Comparison of ENCODE assay signal across 16 cellular contexts in genomic region chr19:4904481-4904880, GRCh38. TPM values are rescaled to one million over a fixed set of nuclear protein-coding genes. Genes with fewer than 3 reads are reported as not detected.
DNase-seq lines count a peak whose midpoint lies in the region; ATAC-seq and TF ChIP-seq lines count a peak whose summit lies in the region.
"Had no signal": no experiment of that assay in that cellular context is flagged by ENCODE, and none has a peak within 500 bp of the region (broad histone marks: within the 10 kb centered on the region; RNA-seq: fewer than 3 reads in every experiment).

No MANE protein-coding gene starts in this region.

- no peaks in the 10 kb centered on the region for H3K27me3 ChIP-seq in right lobe of liver

- no peaks in the 10 kb centered on the region for H3K36me3 ChIP-seq in right lobe of liver
- H3K36me3 ChIP-seq: HAP-1 had no signal

- intact Hi-C loops in left colon (cut with DNase I, micrococcal nuclease) (no loop called here), right lobe of liver (cut with DNase I) (no loop called here)

- H3K4me3 Mint-ChIP-seq in activated T-cell treated with anti-CD3 and anti-CD28 coated beads, Interleukin-2, amount 50 U/mL, for 24 hours, result no peak overlapping the region
- H3K4me3 Mint-ChIP-seq: B cell had no signal

- peak; percentile 88 for ATAC-seq in left colon
- peak; percentile 40 to 94 (median 72) for ATAC-seq in right lobe of liver

- H3K9me3 ChIP-seq in right lobe of liver, result no peaks in the 10 kb centered on the region
- H3K9me3 ChIP-seq: Caco-2, HAP-1 had no signal

- H3K4me1 ChIP-seq in right lobe of liver, result peaks cover 0 to 4% (median 0%) of the 10 kb centered on the region in 4 donors

- no peaks in the 10 kb centered on the region for H3K36me3 Mint-ChIP-seq in activated T-cell treated with anti-CD3 and anti-CD28 coated beads, Interleukin-2, amount 50 U/mL, for 24 hours (ENCODE audit: low read depth)

- peaks cover 17% of the 10 kb centered on the region for H3K4me1 Mint-ChIP-seq in activated T-cell treated with anti-CD3 and anti-CD28 coated beads, Interleukin-2, amount 50 U/mL, for 24 hours (ENCODE audit: low read depth)

- WGBS in right lobe of liver (ENCODE audit: insufficient coverage, low coverage, low lambda C conversion rate, missing lambda C conversion rate), result 24% methylated on average over 3 of the region's 3 CpGs

- TF ChIP-seq POLR2A in right lobe of liver (IDR thresholded peaks at IDR 0.05), result no peak

- no peak for TF ChIP-seq CTCF in right lobe of liver (IDR thresholded peaks at IDR 0.05)
- no peak for TF ChIP-seq CTCF in foreskin fibroblast (IDR thresholded peaks at IDR 0.05; ENCODE audit: low read depth, low read length)

- no peaks in the 10 kb centered on the region for H3K27me3 Mint-ChIP-seq in activated T-cell treated with anti-CD3 and anti-CD28 coated beads, Interleukin-2, amount 50 U/mL, for 24 hours
- H3K27me3 Mint-ChIP-seq: B cell; CD4-positive, CD25-positive, alpha-beta regulatory T cell had no signal

- no peaks in the 10 kb centered on the region for H3K9me3 Mint-ChIP-seq in activated T-cell treated with anti-CD3 and anti-CD28 coated beads, Interleukin-2, amount 50 U/mL, for 24 hours
- H3K9me3 Mint-ChIP-seq: CD4-positive, CD25-positive, alpha-beta regulatory T cell had no signal

- no peak overlapping the region for H3K27ac ChIP-seq in right lobe of liver
- H3K27ac ChIP-seq: GM23248 had no signal

- H3K4me3 ChIP-seq in right lobe of liver (no peak overlapping the region), foreskin fibroblast (ENCODE audit: low read depth in 1 of 2, low read length in 2 of 2) (no peak overlapping the region)
- H3K4me3 ChIP-seq: GM23248, HAP-1 had no signal

- H3K27ac Mint-ChIP-seq in activated T-cell treated with anti-CD3 and anti-CD28 coated beads, Interleukin-2, amount 50 U/mL, for 24 hours, result peak overlapping the region; percentile 33
- H3K27ac Mint-ChIP-seq: B cell had no signal

- DNase-seq in activated T-cell treated with anti-CD3 and anti-CD28 coated beads, Interleukin-2, amount 50 U/mL, for 24 hours, result no peak
- no peak for DNase-seq in activated T-cell treated with anti-CD3 and anti-CD28 coated beads, Interleukin-2, amount 50 U/mL, for 1 hour
- DNase-seq in left colon (no peak), right lobe of liver (peak in 1 of 3 donors; percentile 37), GDM1 (lab: John Stamatoyannopoulos, UW) (no peak), glomerular visceral epithelial cell (ENCODE audit: extremely low spot score) (no peak), foreskin fibroblast (no peak)
- DNase-seq: C1 segment of cervical spinal cord; Caco-2; CD4-positive, CD25-positive, alpha-beta regulatory T cell; GM23248 had no signal

RNA-seq across cellular contexts. Expression of gene ARRDC5, which starts 1.8 kb away (rescaled TPM):
- total RNA-seq in left colon (under 1 TPM; 0.21 to 0.42 TPM), right lobe of liver (under 1 TPM in 3 of 6 experiments, not detected in 3; 0.15 to 0.35 (median 0.17) TPM)
- total RNA-seq: A172, Caco-2, GM23248, H4, HT-29 had no signal

RNA-seq across cellular contexts. Expression of gene UHRF1, which starts 4.8 kb away (rescaled TPM):
- total RNA-seq in left colon, result 10 to 100 TPM in 1 of 2 donors, 1 to 10 TPM in 1; 4.2 to 10.0 TPM
- total RNA-seq in right lobe of liver, result 1 to 10 TPM in 2 of 6 experiments, under 1 TPM in 4; 0.17 to 3.8 (median 0.82) TPM

RNA-seq across cellular contexts. Expression of gene PLIN3, which starts 37.0 kb away (rescaled TPM):
- 100 to 1,000 TPM; 121 to 152 TPM for total RNA-seq in left colon
- 10 to 100 TPM; 10.8 to 53.9 (median 19.6) TPM for total RNA-seq in right lobe of liver
